ENCODE assay signal across 10 cellular contexts in the genomic region with DNA sequence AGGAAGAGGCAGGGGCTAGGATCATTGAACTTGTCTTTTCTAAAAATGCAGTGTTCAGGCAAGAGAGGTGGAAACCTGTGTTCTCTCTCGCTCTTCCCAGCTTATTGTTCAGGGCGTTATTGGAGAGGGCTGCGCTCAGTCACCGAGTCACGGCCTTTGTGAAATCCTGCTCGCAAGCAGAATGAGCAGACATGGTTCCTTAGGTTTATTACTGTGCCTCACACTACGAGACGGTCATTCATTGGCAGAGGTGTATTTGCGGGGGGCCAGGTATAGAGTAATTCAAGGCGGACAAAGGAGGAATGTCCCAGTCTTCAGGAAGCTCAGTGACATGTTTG. TPM values are rescaled to one million over a fixed set of nuclear protein-coding genes. Genes with fewer than 3 reads are reported as not detected.
DNase-seq lines count a peak whose midpoint lies in the region; ATAC-seq lines count a peak whose summit lies in the region.
"Had no signal": no experiment of that assay in that cellular context is flagged by ENCODE, and none has a peak within 500 bp of the region (broad histone marks: within the 10 kb centered on the region; RNA-seq: fewer than 3 reads in every experiment).

No MANE protein-coding gene starts in this region.

- no peaks in the 10 kb centered on the region for H3K9me3 ChIP-seq in ectodermal cell (ENCODE audit: control insufficient read depth, low read length)

- H3K27me3 Mint-ChIP-seq in naive thymus-derived CD8-positive, alpha-beta T cell, result no peaks in the 10 kb centered on the region

- peaks cover 14 to 28% (median 23%) of the 10 kb centered on the region in 4 donors for H3K4me1 Mint-ChIP-seq in naive thymus-derived CD8-positive, alpha-beta T cell

- H3K27ac ChIP-seq in ectodermal cell (ENCODE audit: insufficient read depth, low read depth, low read length, poor library complexity, severe bottlenecking), result peak overlapping the region; percentile 95

- POLR2A ChIA-PET in naive thymus-derived CD8-positive, alpha-beta T cell (lab: Charles Lee), result interaction anchor here (0.5 to 3.2 kb wide), 15 partner anchors 9 to 1152 kb away, joined by 3 to 14 read pairs (median 5); no protein-coding TSS in a partner anchor

- no peaks in the 10 kb centered on the region for H3K27me3 ChIP-seq in ectodermal cell (ENCODE audit: control insufficient read depth, insufficient read depth, low read length, poor library complexity, severe bottlenecking)

- H3K4me1 ChIP-seq in ectodermal cell (ENCODE audit: control insufficient read depth, insufficient read depth, low read length), result peaks cover 5% of the 10 kb centered on the region

- H3K27ac Mint-ChIP-seq in naive thymus-derived CD8-positive, alpha-beta T cell, result peak overlapping the region; percentile 86 to 99 (median 96)

- peak; percentile 89 for DNase-seq in NCI-H2227 treated with DMSO at 0.1 percent for 48 hours (lab: John Stamatoyannopoulos, UW)
- DNase-seq in naive thymus-derived CD8-positive, alpha-beta T cell, result peak in 1 of 10 donors; percentile 24
- no peak for DNase-seq in H4 (ENCODE audit: low spot score)
- DNase-seq in stimulated activated naive CD4-positive, alpha-beta T cell treated with Interleukin-2 at 50 U/mL for 16 hours (lab: John Stamatoyannopoulos, UW), result no peak

- H3K36me3 Mint-ChIP-seq in naive thymus-derived CD8-positive, alpha-beta T cell, result peaks cover 0 to 24% (median 2%) of the 10 kb centered on the region in 3 donors

- peak; percentile 3 for ATAC-seq in GM19351 (IDR thresholded peaks at IDR 0.05; ENCODE audit: unreplicated experiment)
- peak; percentile 8 to 10 for ATAC-seq in naive thymus-derived CD8-positive, alpha-beta T cell
- ATAC-seq in HG02678 (IDR thresholded peaks at IDR 0.05; ENCODE audit: unreplicated experiment), result no peak
- no peak for ATAC-seq in GM21529 (IDR thresholded peaks at IDR 0.05; ENCODE audit: unreplicated experiment)

- WGBS in ectodermal cell, 2 experiments, result 8 to 10% methylated on average over 10 of the region's 10 CpGs

- peak overlapping the region; percentile 92 for H3K4me3 ChIP-seq in ectodermal cell (ENCODE audit: insufficient read depth, low read depth, low read length)

- peak overlapping the region; percentile 89 to 99 (median 95) for H3K4me3 Mint-ChIP-seq in naive thymus-derived CD8-positive, alpha-beta T cell

- H3K9me3 Mint-ChIP-seq in naive thymus-derived CD8-positive, alpha-beta T cell, result no peaks in the 10 kb centered on the region

- peaks cover 21% of the 10 kb centered on the region for H3K36me3 ChIP-seq in ectodermal cell (ENCODE audit: control insufficient read depth, insufficient read depth, low read length)

RNA-seq across cellular contexts. Expression of a gene that starts 0.6 kb away (rescaled TPM):
- 37.8 TPM for polyA plus RNA-seq in ectodermal cell (2013, experiment 1 of 4)
- polyA plus RNA-seq in ectodermal cell (2013, experiment 2 of 4), result 39.3 TPM
- 31.9 TPM for polyA plus RNA-seq in ectodermal cell (2013, experiment 3 of 4)
- 39.2 TPM for polyA plus RNA-seq in ectodermal cell (2013, experiment 4 of 4)
- total RNA-seq in naive thymus-derived CD8-positive, alpha-beta T cell, result 10 to 100 TPM; 47.9 TPM
- 10 to 100 TPM; 13.4 to 27.0 (median 17.7) TPM for polyA plus RNA-seq in naive thymus-derived CD8-positive, alpha-beta T cell
- total RNA-seq in H4 (2014; rRNA removed; shearing (Covaris generic)), result 20.9 and 24.5 TPM in 2 replicates

RNA-seq across cellular contexts. Expression of a gene that starts 37.8 kb away (rescaled TPM):
- 25.2 TPM for polyA plus RNA-seq in ectodermal cell (2013, experiment 1 of 4)
- polyA plus RNA-seq in ectodermal cell (2013, experiment 2 of 4), result 30.8 TPM
- 18.8 TPM for polyA plus RNA-seq in ectodermal cell (2013, experiment 3 of 4)
- 25.9 TPM for polyA plus RNA-seq in ectodermal cell (2013, experiment 4 of 4)
- total RNA-seq in naive thymus-derived CD8-positive, alpha-beta T cell, result 10 to 100 TPM; 29.1 to 33.6 TPM
- polyA plus RNA-seq in naive thymus-derived CD8-positive, alpha-beta T cell, result 10 to 100 TPM; 35.9 to 54.4 (median 37.2) TPM
- total RNA-seq in H4 (2014; rRNA removed; shearing (Covaris generic)), result 35.9 and 37.3 TPM in 2 replicates

RNA-seq across cellular contexts. Expression of a gene that starts 39.3 kb away (rescaled TPM):
- polyA plus RNA-seq in ectodermal cell (2013, experiment 1 of 4), result not detected
- polyA plus RNA-seq in ectodermal cell (2013, experiment 2 of 4), result not detected
- not detected for polyA plus RNA-seq in ectodermal cell (2013, experiment 3 of 4)
- not detected for polyA plus RNA-seq in ectodermal cell (2013, experiment 4 of 4)
- total RNA-seq in naive thymus-derived CD8-positive, alpha-beta T cell, result not detected
- under 1 TPM in 2 of 3 donors, not detected in 1; 0.25 to 0.52 TPM for polyA plus RNA-seq in naive thymus-derived CD8-positive, alpha-beta T cell
- not detected in 2 replicates for total RNA-seq in H4 (2014; rRNA removed; shearing (Covaris generic))
- total RNA-seq: activated CD8-positive, alpha-beta memory T cell treated with anti-CD3 and anti-CD28 coated beads for 36 hours; subcutaneous adipose tissue had no signal

Comparison
In these comparisons a context has a peak if more than half of its experiments do, and no peak if none do; other contexts are left out.
1. ATAC-seq: peak in GM19351 (single experiment) and naive thymus-derived CD8-positive, alpha-beta T cell (2 of 2); none in HG02678 (single experiment) and GM21529 (single experiment).